Comparison of ENCODE assay signal across 3 cellular contexts in genomic region chr4:121765941-121766538, GRCh38.
TF ChIP-seq lines count a peak whose summit lies in the region.

No MANE protein-coding gene starts in this region.

TF ChIP-seq in SK-N-SH, 30 proteins besides CTCF, POLR2A, EP300 and RAD21:
- TF ChIP-seq FOXM1 (IDR thresholded peaks at IDR 0.05; ENCODE audit: low read depth) (no peak), YY1 (IDR thresholded peaks at IDR 0.05; ENCODE audit: low read depth) (no peak), CHD2 (IDR thresholded peaks at IDR 0.05; ENCODE audit: low read length, partially characterized antibody) (no peak), TAF1 (IDR thresholded peaks at IDR 0.05; ENCODE audit: borderline replicate concordance, low read depth, low read length) (no peak), ZBTB33 (IDR thresholded peaks at IDR 0.05; ENCODE audit: borderline replicate concordance, low read depth) (no peak), MEF2A (IDR thresholded peaks at IDR 0.05; ENCODE audit: borderline replicate concordance, low read depth) (no peak), EZH2phosphoT487 (IDR thresholded peaks at IDR 0.05; ENCODE audit: borderline replicate concordance, low read depth) (no peak), POLR2AphosphoS5 (IDR thresholded peaks at IDR 0.05; ENCODE audit: low read depth, low read length) (no peak), NRF1 (IDR thresholded peaks at IDR 0.05; ENCODE audit: low read depth, low read length) (no peak), FOXJ3 (CRISPR knock-in tag; IDR thresholded peaks at IDR 0.05) (no peak), MXI1 (IDR thresholded peaks at IDR 0.05; ENCODE audit: low read depth, low read length) (no peak), SMC3 (IDR thresholded peaks at IDR 0.05; ENCODE audit: low read depth, low read length) (no peak), IRF3 (IDR thresholded peaks at IDR 0.05; ENCODE audit: low read depth, low read length) (no peak), RXRA (IDR thresholded peaks at IDR 0.05; ENCODE audit: borderline replicate concordance, low read depth) (no peak), RFX5 (IDR thresholded peaks at IDR 0.05; ENCODE audit: low read length) (no peak), GABPA (IDR thresholded peaks at IDR 0.05; ENCODE audit: low read depth) (no peak), TCF12 (IDR thresholded peaks at IDR 0.05) (no peak)

TF ChIP-seq in SK-N-SH treated with all-trans-retinoic acid at 6 μM for 48 hours, 23 proteins besides CTCF, POLR2A, EP300 and RAD21:
- TF ChIP-seq ESRRG (CRISPR knock-in tag; IDR thresholded peaks at IDR 0.05) (no peak), GLIS3 (CRISPR knock-in tag; IDR thresholded peaks at IDR 0.05) (no peak), RARB (CRISPR knock-in tag; IDR thresholded peaks at IDR 0.05) (no peak), ZNF565 (CRISPR knock-in tag; conservative IDR thresholded peaks at IDR 0.05; ENCODE audit: low read depth) (no peak), ZC3H10 (CRISPR knock-in tag; IDR thresholded peaks at IDR 0.05) (no peak), ISL1 (CRISPR knock-in tag; IDR thresholded peaks at IDR 0.05) (no peak), POU6F1 (CRISPR knock-in tag; IDR thresholded peaks at IDR 0.05; ENCODE audit: borderline replicate concordance, low read depth) (no peak), ZNF8 (CRISPR knock-in tag; IDR thresholded peaks at IDR 0.05) (no peak), CSDC2 (CRISPR knock-in tag; IDR thresholded peaks at IDR 0.05) (no peak)
TF ChIP-seq in SK-N-SH treated with all-trans-retinoic acid at 6 μM for 48 hours: peak in this region for 0.

TF ChIP-seq in HepG2, 621 proteins besides CTCF, POLR2A, EP300 and RAD21:
- TF ChIP-seq MXD4 (CRISPR knock-in tag; IDR thresholded peaks at IDR 0.05), result no peak
- no peak for TF ChIP-seq ZNF12 (CRISPR knock-in tag; IDR thresholded peaks at IDR 0.05)
- no peak for TF ChIP-seq ZFP1 (CRISPR knock-in tag; IDR thresholded peaks at IDR 0.05)
- no peak for TF ChIP-seq DBP (CRISPR knock-in tag; IDR thresholded peaks at IDR 0.05; ENCODE audit: not compliant biosample characterization)
